19 cellular contexts compared by ENCODE assay signal in genomic region chr11:19895776-19896175, GRCh38.
"Had no signal": no experiment of that assay in that cellular context is flagged by ENCODE, and none has a peak within 500 bp of the region (broad histone marks: within the 10 kb centered on the region; RNA-seq: fewer than 3 reads in every experiment).

No MANE protein-coding gene starts in this region.

- H3K27me3 ChIP-seq: adrenal gland, gastrocnemius medialis, heart left ventricle, thyroid gland, vagina had no signal

- H3K36me3 Mint-ChIP-seq: activated CD8-positive, alpha-beta memory T cell treated with anti-CD3 and anti-CD28 coated beads, Interleukin-2, amount 10 ng/mL, durations not matched to agents 7 days and 5 days; naive thymus-derived CD8-positive, alpha-beta T cell; stimulated activated naive B cell treated with anti-CD40 and anti-IgM and Interleukin-4, amounts not matched to agents 10 μg/mL and 1 μg/mL and 100 μg/mL, for 72 hours had no signal

- H3K27ac ChIP-seq: adrenal gland, coronary artery, thyroid gland, vagina had no signal

- H3K4me1 Mint-ChIP-seq: activated CD4-positive, alpha-beta T cell treated with anti-CD3 and anti-CD28 coated beads for 36 hours; activated CD8-positive, alpha-beta memory T cell treated with anti-CD3 and anti-CD28 coated beads, Interleukin-2, amount 10 ng/mL, durations not matched to agents 7 days and 5 days; central memory CD8-positive, alpha-beta T cell; naive thymus-derived CD8-positive, alpha-beta T cell; stimulated activated naive B cell treated with anti-CD40 and anti-IgM and Interleukin-4, amounts not matched to agents 10 μg/mL and 1 μg/mL and 100 μg/mL, for 72 hours; T-helper 17 cell had no signal

- DNase-seq: activated CD4-positive, alpha-beta memory T cell treated with anti-CD3 and anti-CD28 coated beads for 36 hours; activated CD4-positive, alpha-beta T cell treated with anti-CD3 and anti-CD28 coated beads for 36 hours; activated CD8-positive, alpha-beta memory T cell treated with anti-CD3 and anti-CD28 coated beads, Interleukin-2, amount 10 ng/mL, durations not matched to agents 7 days and 5 days; activated naive CD4-positive, alpha-beta T cell treated with anti-CD3 and anti-CD28 coated beads, Interleukin-2, amount 50 U/mL, for 16 hours; activated T-cell treated with anti-CD3 and anti-CD28 coated beads, Interleukin-2, amount 50 U/mL, for 1 hour; adrenal gland; effector CD4-positive, alpha-beta T cell; naive thymus-derived CD8-positive, alpha-beta T cell; posterior cingulate gyrus; stimulated activated CD4-positive, alpha-beta T cell treated with anti-CD3 and anti-CD28 coated beads, Interleukin-15, amount 100 ng/mL, for 24 hours; stimulated activated CD4-positive, alpha-beta T cell treated with anti-CD3 and anti-CD28 coated beads, Interleukin-4, amount 100 ng/mL, for 1 hour; stimulated activated naive B cell treated with anti-CD40 and anti-IgM and Interleukin-4, amounts not matched to agents 10 μg/mL and 1 μg/mL and 100 μg/mL, for 72 hours; T-helper 17 cell; thyroid gland had no signal

- H3K9me3 ChIP-seq: adrenal gland, gastrocnemius medialis, heart left ventricle, thyroid gland, vagina had no signal

- H3K36me3 ChIP-seq: adrenal gland, gastrocnemius medialis had no signal

- H3K9me3 Mint-ChIP-seq: central memory CD8-positive, alpha-beta T cell had no signal

- H3K27ac Mint-ChIP-seq: activated CD4-positive, alpha-beta memory T cell treated with anti-CD3 and anti-CD28 coated beads for 36 hours; activated CD4-positive, alpha-beta T cell treated with anti-CD3 and anti-CD28 coated beads for 36 hours; activated CD8-positive, alpha-beta memory T cell treated with anti-CD3 and anti-CD28 coated beads, Interleukin-2, amount 10 ng/mL, durations not matched to agents 7 days and 5 days; naive thymus-derived CD8-positive, alpha-beta T cell; stimulated activated naive B cell treated with anti-CD40 and anti-IgM and Interleukin-4, amounts not matched to agents 10 μg/mL and 1 μg/mL and 100 μg/mL, for 72 hours; T-helper 17 cell had no signal

- ATAC-seq: activated CD4-positive, alpha-beta T cell treated with anti-CD3 and anti-CD28 coated beads for 36 hours; activated CD8-positive, alpha-beta memory T cell treated with anti-CD3 and anti-CD28 coated beads, Interleukin-2, amount 10 ng/mL, durations not matched to agents 7 days and 5 days; naive thymus-derived CD8-positive, alpha-beta T cell; stimulated activated naive B cell treated with anti-CD40 and anti-IgM and Interleukin-4, amounts not matched to agents 10 μg/mL and 1 μg/mL and 100 μg/mL, for 72 hours; T-helper 17 cell had no signal

- H3K4me3 ChIP-seq: adrenal gland, coronary artery, gastrocnemius medialis, heart left ventricle, thyroid gland, vagina had no signal

- H3K4me3 Mint-ChIP-seq: activated CD4-positive, alpha-beta memory T cell treated with anti-CD3 and anti-CD28 coated beads for 36 hours; activated CD4-positive, alpha-beta T cell treated with anti-CD3 and anti-CD28 coated beads for 36 hours; activated CD8-positive, alpha-beta memory T cell treated with anti-CD3 and anti-CD28 coated beads, Interleukin-2, amount 10 ng/mL, durations not matched to agents 7 days and 5 days; central memory CD8-positive, alpha-beta T cell; naive thymus-derived CD8-positive, alpha-beta T cell; stimulated activated naive B cell treated with anti-CD40 and anti-IgM and Interleukin-4, amounts not matched to agents 10 μg/mL and 1 μg/mL and 100 μg/mL, for 72 hours; T-helper 17 cell had no signal

- H3K4me1 ChIP-seq: adrenal gland had no signal

- H3K27me3 Mint-ChIP-seq: T-helper 17 cell had no signal
